9 cellular contexts compared by ENCODE assay signal in the genomic region with DNA sequence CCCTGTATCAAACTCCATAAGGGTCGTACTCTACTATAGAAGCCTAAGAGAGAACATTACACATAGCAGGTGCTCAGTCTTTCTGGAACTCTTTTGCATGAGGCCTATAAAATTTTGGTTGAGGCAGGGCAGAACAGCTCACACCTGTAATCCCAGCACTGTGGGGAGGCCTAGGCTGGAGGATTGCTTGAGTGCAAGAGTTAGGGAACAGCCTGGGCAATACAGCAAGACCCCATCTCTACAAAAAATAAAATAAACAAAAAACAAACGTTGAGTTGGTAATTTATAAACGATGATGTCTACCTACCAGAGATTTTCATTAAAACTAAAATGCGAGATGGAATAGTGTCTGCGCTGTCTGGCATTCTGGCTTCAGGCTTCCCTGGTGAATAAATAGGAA. TPM values are rescaled to one million over a fixed set of nuclear protein-coding genes. Genes with fewer than 3 reads are reported as not detected.
A peak's percentile ranks its signal among the peaks of the same experiment; 100 is the strongest.
DNase-seq lines count a peak whose midpoint lies in the region; ATAC-seq and TF ChIP-seq lines count a peak whose summit lies in the region.
"Had no signal": no experiment of that assay in that cellular context is flagged by ENCODE, and none has a peak within 500 bp of the region (broad histone marks: within the 10 kb centered on the region; RNA-seq: fewer than 3 reads in every experiment).

No MANE protein-coding gene starts in this region.

- H2AFZ ChIP-seq in fibroblast of lung (ENCODE audit: low read length), result peak overlapping the region; percentile 84

- H4K20me1 ChIP-seq in fibroblast of lung (ENCODE audit: control insufficient read depth, extremely low read depth, insufficient read depth, low read length), result no peaks in the 10 kb centered on the region

- H3K9me3 Mint-ChIP-seq in CD8-positive, alpha-beta memory T cell, result no peaks in the 10 kb centered on the region
- H3K9me3 Mint-ChIP-seq in T-cell (no peaks in the 10 kb centered on the region), progenitor cell of endocrine pancreas (ENCODE audit: low read depth) (no peaks in the 10 kb centered on the region)

- POLR2A ChIA-PET in CD8-positive, alpha-beta memory T cell (lab: Charles Lee), result no interaction called here
- POLR2A ChIA-PET in T-cell (lab: Charles Lee), result no interaction called here

- peaks cover 7% of the 10 kb centered on the region for H3K4me1 ChIP-seq in CD8-positive, alpha-beta memory T cell (ENCODE audit: insufficient read depth, low read length)
- peaks cover 2% of the 10 kb centered on the region for H3K4me1 ChIP-seq in fibroblast of lung (ENCODE audit: control insufficient read depth, extremely low read depth, insufficient read depth, low read length)

- no peak overlapping the region for H3K27ac ChIP-seq in CD8-positive, alpha-beta memory T cell (ENCODE audit: low read depth, low read length)
- peak overlapping the region; percentile 81 for H3K27ac ChIP-seq in fibroblast of lung (ENCODE audit: insufficient read depth, low read length)

- H3K9ac ChIP-seq in fibroblast of lung (ENCODE audit: insufficient read depth, low read length), result peak overlapping the region; percentile 73

- no peaks in the 10 kb centered on the region for H3K9me3 ChIP-seq in CD8-positive, alpha-beta memory T cell (ENCODE audit: low read length)
- H3K9me3 ChIP-seq in fibroblast of lung (ENCODE audit: control insufficient read depth, insufficient read depth, low read depth, low read length), result no peaks in the 10 kb centered on the region

- H3K79me2 ChIP-seq in fibroblast of lung (ENCODE audit: control insufficient read depth, insufficient read depth, low read length), result peaks cover 6% of the 10 kb centered on the region

- CTCF ChIA-PET in CD8-positive, alpha-beta memory T cell (lab: Charles Lee), result interaction anchor here (1.0 kb wide), 1 partner anchor 11 kb away, joined by 3 read pairs; no protein-coding TSS in a partner anchor
- CTCF ChIA-PET in T-cell (lab: Charles Lee), result no interaction called here

- no peak for TF ChIP-seq CTCF in fibroblast of lung (conservative IDR thresholded peaks at IDR 0.05 in 1 of 2, IDR thresholded peaks at IDR 0.05 in 1 of 2; ENCODE audit: low read depth in 1 of 2, low read length in 2 of 2)
- no peak for TF ChIP-seq CTCF in progenitor cell of endocrine pancreas (IDR thresholded peaks at IDR 0.05; ENCODE audit: unreplicated experiment)
- TF ChIP-seq CTCF in omental fat pad (IDR thresholded peaks at IDR 0.05), result no peak
- no peak for TF ChIP-seq CTCF in GM10266 (IDR thresholded peaks at IDR 0.05; ENCODE audit: control insufficient read depth, insufficient read depth, low read depth, missing control alignments)

- H3K4me2 ChIP-seq in fibroblast of lung (ENCODE audit: extremely low read depth, insufficient read depth, low read length), result peak overlapping the region; percentile 93

- ATAC-seq in T-cell (replicated peaks in 1 of 4), result no peak
- no peak for ATAC-seq in GM18858 (IDR thresholded peaks at IDR 0.05; ENCODE audit: unreplicated experiment)
- no peak for ATAC-seq in omental fat pad (ENCODE audit: low FRiP score)

- no peaks in the 10 kb centered on the region for H3K27me3 ChIP-seq in CD8-positive, alpha-beta memory T cell (ENCODE audit: insufficient read depth, low read length, poor library complexity, severe bottlenecking)
- no peaks in the 10 kb centered on the region for H3K27me3 ChIP-seq in fibroblast of lung (ENCODE audit: control insufficient read depth, insufficient read depth, low read length)

- H3K36me3 ChIP-seq in CD8-positive, alpha-beta memory T cell (ENCODE audit: insufficient read depth, low read length), result no peaks in the 10 kb centered on the region
- H3K36me3 ChIP-seq in fibroblast of lung (ENCODE audit: control insufficient read depth, insufficient read depth, low read length), result no peaks in the 10 kb centered on the region

- H3K36me3 Mint-ChIP-seq in CD8-positive, alpha-beta memory T cell, result peaks cover 2 to 5% (median 3%) of the 10 kb centered on the region in 3 donors
- H3K36me3 Mint-ChIP-seq in T-cell, result peaks cover 3% of the 10 kb centered on the region
- peaks cover 17% of the 10 kb centered on the region for H3K36me3 Mint-ChIP-seq in progenitor cell of endocrine pancreas (ENCODE audit: insufficient read depth)

- H3K27me3 Mint-ChIP-seq in CD8-positive, alpha-beta memory T cell, result peaks cover 0 to 4% of the 10 kb centered on the region in 2 donors
- H3K27me3 Mint-ChIP-seq in T-cell (peaks cover 0 to 2% of the 10 kb centered on the region in 2 donors), progenitor cell of endocrine pancreas (no peaks in the 10 kb centered on the region)

- H3K4me3 Mint-ChIP-seq in CD8-positive, alpha-beta memory T cell, result peak overlapping the region; percentile 77 to 93 (median 85)
- H3K4me3 Mint-ChIP-seq in T-cell (peak overlapping the region; percentile 74 to 81 (median 78)), progenitor cell of endocrine pancreas (ENCODE audit: low read depth) (peak overlapping the region; percentile 84)

- H3K27ac Mint-ChIP-seq in CD8-positive, alpha-beta memory T cell, result peak overlapping the region in 6 of 8 donors; percentile 1 to 83 (median 68)
- peak overlapping the region in 1 of 2 donors; percentile 54 for H3K27ac Mint-ChIP-seq in T-cell
- peak overlapping the region; percentile 94 for H3K27ac Mint-ChIP-seq in progenitor cell of endocrine pancreas

- no peak overlapping the region for H3K4me3 ChIP-seq in CD8-positive, alpha-beta memory T cell (ENCODE audit: low read length)
- peak overlapping the region; percentile 52 to 90 (median 64) for H3K4me3 ChIP-seq in fibroblast of lung (replicated peaks in 1 of 4; ENCODE audit: control extremely low read depth in 1 of 4, insufficient read depth in 1 of 4, low read depth in 3 of 4, low read length in 4 of 4)

- H3K4me1 Mint-ChIP-seq in CD8-positive, alpha-beta memory T cell, result peaks cover 10 to 21% (median 19%) of the 10 kb centered on the region in 3 donors
- H3K4me1 Mint-ChIP-seq in T-cell (peaks cover 10 to 16% (median 15%) of the 10 kb centered on the region in 3 donors), progenitor cell of endocrine pancreas (ENCODE audit: low read depth) (peaks cover 17% of the 10 kb centered on the region)

- no peak for DNase-seq in CD8-positive, alpha-beta memory T cell
- no peak for DNase-seq in T-cell
- DNase-seq in fibroblast of lung (ENCODE audit: low read depth in 2 of 2), result no peak
- DNase-seq in progenitor cell of endocrine pancreas (ENCODE audit: low spot score, unreplicated experiment), result no peak
- DNase-seq in omental fat pad (ENCODE audit: low spot score), result no peak
- no peak for DNase-seq in activated naive CD4-positive, alpha-beta T cell (lab: John Stamatoyannopoulos, UW)
- no peak for DNase-seq in GM10266 (ENCODE audit: extremely low spot score)

RNA-seq across cellular contexts. Expression of a gene that starts 0.9 kb away (rescaled TPM):
- 1 to 10 TPM; 6.0 to 7.0 TPM for total RNA-seq in CD8-positive, alpha-beta memory T cell
- 6.5 TPM for polyA plus RNA-seq in CD8-positive, alpha-beta memory T cell
- 10 to 100 TPM in 1 of 5 donors, 1 to 10 TPM in 4; 4.3 to 11.4 (median 7.0) TPM for total RNA-seq in T-cell
- 43.1 and 72.8 TPM in 2 replicates for total RNA-seq in fibroblast of lung
- 77.5 and 140 TPM in 2 replicates for polyA plus RNA-seq in fibroblast of lung
- 51.1 and 83.4 TPM in 2 replicates for polyA plus RNA-seq in fibroblast of lung (2012)
- polyA minus RNA-seq in fibroblast of lung (ENCODE audit: low replicate concordance), result 4.0 and 7.9 TPM in 2 replicates
- 145 and 157 TPM in 2 replicates for total RNA-seq in progenitor cell of endocrine pancreas
- total RNA-seq in omental fat pad, result 100 to 1,000 TPM in 1 of 4 donors, 10 to 100 TPM in 3; 66.5 to 113 (median 82.2) TPM

RNA-seq across cellular contexts. Expression of a gene that starts 37.8 kb away (rescaled TPM):
- not detected for total RNA-seq in CD8-positive, alpha-beta memory T cell
- not detected for polyA plus RNA-seq in CD8-positive, alpha-beta memory T cell
- total RNA-seq in T-cell (under 1 TPM in 2 of 5 donors, not detected in 3; 0.28 to 0.41 TPM), fibroblast of lung (under 0.01 TPM in 2 replicates), progenitor cell of endocrine pancreas (0.14 TPM in 1 of 2 replicates, not detected in the other), omental fat pad (1 to 10 TPM; 1.3 to 4.3 (median 3.1) TPM)
- polyA plus RNA-seq in fibroblast of lung, result 0.50 TPM in 1 of 2 replicates, not detected in the other
- polyA plus RNA-seq in fibroblast of lung (2012), result 0.26 TPM in 1 of 2 replicates, not detected in the other
- polyA minus RNA-seq in fibroblast of lung (ENCODE audit: low replicate concordance), result not detected in 2 replicates
- total RNA-seq: LHCN-M2 had no signal

RNA-seq across cellular contexts. Expression of a gene that starts 51.8 kb away (rescaled TPM):
- total RNA-seq in CD8-positive, alpha-beta memory T cell, result not detected
- not detected for polyA plus RNA-seq in CD8-positive, alpha-beta memory T cell
- total RNA-seq in T-cell, result under 1 TPM in 1 of 5 donors, not detected in 4; 0.09 TPM
- total RNA-seq in fibroblast of lung, result not detected in 2 replicates
- not detected in 2 replicates for polyA plus RNA-seq in fibroblast of lung
- not detected in 2 replicates for polyA plus RNA-seq in fibroblast of lung (2012)
- polyA minus RNA-seq in fibroblast of lung (ENCODE audit: low replicate concordance), result not detected in 2 replicates
- total RNA-seq in progenitor cell of endocrine pancreas, result 0.27 TPM in 1 of 2 replicates, not detected in the other
- total RNA-seq in omental fat pad, result under 1 TPM in 2 of 4 donors, not detected in 2; 0.12 to 0.28 TPM
